8 cellular contexts compared by ENCODE assay signal in the genomic region with DNA sequence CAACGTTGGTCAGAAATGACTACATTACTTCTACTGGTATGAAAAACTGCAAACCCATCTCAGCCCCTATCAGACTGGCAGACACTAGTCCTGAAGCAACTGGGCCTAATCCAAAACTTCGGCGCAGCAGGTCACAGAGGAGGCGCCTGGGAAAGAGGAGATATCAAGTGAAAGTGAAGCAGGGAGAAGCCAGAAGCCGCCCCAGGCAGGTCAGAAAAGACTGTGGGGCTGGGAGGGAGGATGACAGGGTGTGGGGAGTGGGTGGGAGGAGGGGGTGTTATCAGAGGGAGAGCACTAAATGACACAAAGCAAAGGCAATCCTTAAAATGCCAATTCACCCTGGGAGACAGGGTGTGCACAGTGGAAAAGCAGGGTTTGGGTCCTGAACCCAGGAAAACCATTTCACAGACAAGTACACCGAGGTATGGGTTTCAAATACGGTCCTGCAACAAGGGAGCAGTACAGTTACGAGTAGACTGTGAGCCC. TPM values are rescaled to one million over a fixed set of nuclear protein-coding genes. Genes with fewer than 3 reads are reported as not detected.
DNase-seq lines count a peak whose midpoint lies in the region; ATAC-seq and TF ChIP-seq lines count a peak whose summit lies in the region.

No MANE protein-coding gene starts in this region.

- no peaks in the 10 kb centered on the region for H3K27me3 ChIP-seq in muscle layer of duodenum (ENCODE audit: low read depth, low read length)

- H3K36me3 ChIP-seq in muscle layer of duodenum (ENCODE audit: control insufficient read depth in 1 of 2, insufficient read depth in 2 of 2, low read length in 2 of 2) = no peaks in the 10 kb centered on the region

- peak overlapping the region; percentile 99 for H3K4me3 Mint-ChIP-seq in T-helper 1 cell treated with Interleukin-12 subunit alpha and Interleukin-12 subunit beta and Interleukin-4 antibody, amounts not matched to agents 30 μg/mL and 1 μg/mL, for 36 hours
- peak overlapping the region; percentile 96 for H3K4me3 Mint-ChIP-seq in endothelial cell (ENCODE audit: unreplicated experiment)

- peak overlapping the region; percentile 95 for H3K27ac Mint-ChIP-seq in T-helper 1 cell treated with Interleukin-12 subunit alpha and Interleukin-12 subunit beta and Interleukin-4 antibody, amounts not matched to agents 30 μg/mL and 1 μg/mL, for 36 hours
- H3K27ac Mint-ChIP-seq in endothelial cell (ENCODE audit: unreplicated experiment) = peak overlapping the region; percentile 94

- peaks cover 14 to 18% of the 10 kb centered on the region in 2 donors for H3K4me1 ChIP-seq in muscle layer of duodenum (ENCODE audit: control insufficient read depth in 1 of 2, insufficient read depth in 2 of 2, low read length in 2 of 2)

- peak overlapping the region; percentile 85 for H3K27ac ChIP-seq in muscle layer of duodenum (ENCODE audit: low read length)

- H3K27me3 Mint-ChIP-seq in T-helper 1 cell treated with Interleukin-12 subunit alpha and Interleukin-12 subunit beta and Interleukin-4 antibody, amounts not matched to agents 30 μg/mL and 1 μg/mL, for 36 hours (ENCODE audit: low read depth) = no peaks in the 10 kb centered on the region
- peaks cover 2% of the 10 kb centered on the region for H3K27me3 Mint-ChIP-seq in endothelial cell (ENCODE audit: unreplicated experiment)

- no peaks in the 10 kb centered on the region for H3K9me3 ChIP-seq in muscle layer of duodenum (ENCODE audit: control insufficient read depth in 1 of 2, low read length in 2 of 2)

- no peaks in the 10 kb centered on the region for H3K9me3 Mint-ChIP-seq in T-helper 1 cell treated with Interleukin-12 subunit alpha and Interleukin-12 subunit beta and Interleukin-4 antibody, amounts not matched to agents 30 μg/mL and 1 μg/mL, for 36 hours
- H3K9me3 Mint-ChIP-seq in endothelial cell (ENCODE audit: unreplicated experiment) = no peaks in the 10 kb centered on the region

- DNase-seq in NCI-H2227 (lab: John Stamatoyannopoulos, UW; ENCODE audit: unreplicated experiment) = peak; percentile 8
- DNase-seq in NCI-H2227 treated with DMSO at 0.1 percent for 48 hours (lab: John Stamatoyannopoulos, UW) = no peak
- no peak for DNase-seq in endothelial cell (ENCODE audit: low spot score)
- no peak for DNase-seq in NCI-H446 (lab: John Stamatoyannopoulos, UW)
- DNase-seq in germinal center (ENCODE audit: low spot score) = no peak

- peak overlapping the region; percentile 90 to 99 for H3K4me3 ChIP-seq in muscle layer of duodenum (ENCODE audit: low read depth in 1 of 2, low read length in 2 of 2)

- no peak for ATAC-seq in GM21529 (IDR thresholded peaks at IDR 0.05; ENCODE audit: unreplicated experiment)

- peaks cover 7% of the 10 kb centered on the region for H3K36me3 Mint-ChIP-seq in T-helper 1 cell treated with Interleukin-12 subunit alpha and Interleukin-12 subunit beta and Interleukin-4 antibody, amounts not matched to agents 30 μg/mL and 1 μg/mL, for 36 hours (ENCODE audit: low read depth)
- H3K36me3 Mint-ChIP-seq in endothelial cell (ENCODE audit: low read depth, unreplicated experiment) = no peaks in the 10 kb centered on the region

- TF ChIP-seq CTCF in endothelial cell (IDR thresholded peaks at IDR 0.05; ENCODE audit: unreplicated experiment) = no peak

- H3K4me1 Mint-ChIP-seq in T-helper 1 cell treated with Interleukin-12 subunit alpha and Interleukin-12 subunit beta and Interleukin-4 antibody, amounts not matched to agents 30 μg/mL and 1 μg/mL, for 36 hours (ENCODE audit: low read depth) = peaks cover 21% of the 10 kb centered on the region
- peaks cover 9% of the 10 kb centered on the region for H3K4me1 Mint-ChIP-seq in endothelial cell (ENCODE audit: unreplicated experiment)

RNA-seq across cellular contexts. Expression of a gene that starts 0.7 kb away (rescaled TPM):
- total RNA-seq in endothelial cell (ENCODE audit: unreplicated experiment) = 55.6 TPM
